ENCODE assay signal across 1 cellular context in the genomic region with DNA sequence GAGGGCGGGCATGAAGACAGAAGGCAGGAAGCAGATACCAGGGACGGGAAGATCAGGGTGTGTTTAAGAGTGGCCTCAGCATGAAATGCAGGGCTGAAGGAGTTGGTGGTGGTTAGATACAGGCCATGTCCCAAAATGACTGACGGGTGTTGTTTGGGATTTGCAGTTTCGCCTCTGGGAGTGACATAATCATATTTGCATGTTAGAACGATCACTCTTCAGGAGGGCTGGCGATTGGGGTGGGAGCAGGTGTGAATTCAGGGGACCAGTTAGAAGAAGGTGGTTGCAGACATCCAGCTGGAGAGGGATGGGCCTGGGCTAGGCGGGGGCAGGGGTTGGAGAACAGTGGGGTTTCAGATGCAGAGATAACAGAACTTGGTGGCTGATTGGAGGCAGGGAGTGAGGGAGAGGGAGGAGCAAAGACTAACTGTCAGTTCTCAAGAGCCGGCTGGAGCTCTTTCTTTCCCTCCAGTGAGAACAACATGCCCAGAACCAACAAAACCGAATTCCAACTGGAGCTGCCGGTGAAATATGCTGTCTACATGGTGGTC.
A peak's percentile ranks its signal among the peaks of the same experiment; 100 is the strongest.
TF ChIP-seq lines count a peak whose summit lies in the region.

No MANE protein-coding gene starts in this region.

TF ChIP-seq in HEK293, 187 proteins besides CTCF, POLR2A, EP300 and RAD21:
- TF ChIP-seq ZNF423 (tag by site-specific recombination; IDR thresholded peaks at IDR 0.05): no peak
- TF ChIP-seq, protein P1, sequence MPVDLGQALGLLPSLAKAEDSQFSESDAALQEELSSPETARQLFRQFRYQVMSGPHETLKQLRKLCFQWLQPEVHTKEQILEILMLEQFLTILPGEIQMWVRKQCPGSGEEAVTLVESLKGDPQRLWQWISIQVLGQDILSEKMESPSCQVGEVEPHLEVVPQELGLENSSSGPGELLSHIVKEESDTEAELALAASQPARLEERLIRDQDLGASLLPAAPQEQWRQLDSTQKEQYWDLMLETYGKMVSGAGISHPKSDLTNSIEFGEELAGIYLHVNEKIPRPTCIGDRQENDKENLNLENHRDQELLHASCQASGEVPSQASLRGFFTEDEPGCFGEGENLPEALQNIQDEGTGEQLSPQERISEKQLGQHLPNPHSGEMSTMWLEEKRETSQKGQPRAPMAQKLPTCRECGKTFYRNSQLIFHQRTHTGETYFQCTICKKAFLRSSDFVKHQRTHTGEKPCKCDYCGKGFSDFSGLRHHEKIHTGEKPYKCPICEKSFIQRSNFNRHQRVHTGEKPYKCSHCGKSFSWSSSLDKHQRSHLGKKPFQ (tag by site-specific recombination; IDR thresholded peaks at IDR 0.05): peak; percentile 43; the same call in 1 of the 2 replicates
TF ChIP-seq in HEK293: peak in this region for 1.
